8 cellular contexts compared by ENCODE assay signal in genomic region chr3:122514123-122515019, GRCh38. TPM values are rescaled to one million over a fixed set of nuclear protein-coding genes. Genes with fewer than 3 reads are reported as not detected.
A peak's percentile ranks its signal among the peaks of the same experiment; 100 is the strongest.
DNase-seq lines count a peak whose midpoint lies in the region; ATAC-seq and TF ChIP-seq lines count a peak whose summit lies in the region.

Gene KPNA1, minus strand, starts transcription at chr3:122514939. Its CDS starts 18,374 bp downstream, at chr3:122496565.

- H3K9me1 ChIP-seq in IMR-90 (ENCODE audit: insufficient read depth, low read length): peaks cover 10% of the 10 kb centered on the region

- peak within 1 kb of the TSS; percentile 99 for H2AFZ ChIP-seq in IMR-90 (replicated peaks; ENCODE audit: low read length, poor library complexity)
- H2AFZ ChIP-seq in PC-9: peak within 1 kb of the TSS; percentile 81

- peaks cover 48% of the 10 kb centered on the region for H3K79me2 ChIP-seq in PC-9 (ENCODE audit: low read depth)

- intact Hi-C loops in IMR-90 (cut with micrococcal nuclease): loop anchor here (5.0 kb wide), 1 partner anchor 37 kb away; no protein-coding TSS in a partner anchor
- intact Hi-C loops in PC-9 (cut with micrococcal nuclease; ENCODE audit: unreplicated experiment): loop anchor here (1.0 kb wide), 2 partner anchors 20 to 98 kb away; partner anchors contain the start of gene WDR5B

- 1% methylated on average over 56 of the region's 109 CpGs; no CpG with 5 or more reads in 1 of the 2 experiments for WGBS in IMR-90 (ENCODE audit: extremely low coverage in 2 of 2, insufficient read length in 1 of 2), 2 experiments

- H3K27me3 ChIP-seq in IMR-90 (ENCODE audit: control insufficient read depth, insufficient read depth, low read length): no peaks in the 10 kb centered on the region
- no peaks in the 10 kb centered on the region for H3K27me3 ChIP-seq in PC-9 (ENCODE audit: insufficient read depth, low read depth)
- no peaks in the 10 kb centered on the region for H3K27me3 ChIP-seq in mucosa of rectum (ENCODE audit: control insufficient read depth in 2 of 2, insufficient read depth in 2 of 2, low read length in 2 of 2)

- H3K14ac ChIP-seq in IMR-90 (replicated peaks; ENCODE audit: low read depth, low read length): peak within 1 kb of the TSS; percentile 97

- peak; percentile 72 for DNase-seq in DMS153 (lab: John Stamatoyannopoulos, UW)
- peak; percentile 83 for DNase-seq in IMR-90
- peak; percentile 77 to 92 for DNase-seq in PC-9
- peak; percentile 88 for DNase-seq in activated T-cell treated with anti-CD3 and anti-CD28 coated beads, Interleukin-2, amount 50 U/mL, for 1 hour
- DNase-seq in epithelial cell of proximal tubule (ENCODE audit: low read depth): no peak
- DNase-seq in stimulated activated CD8-positive, alpha-beta memory T cell treated with anti-CD3 and anti-CD28 coated beads, Interleukin-4, amount 100 ng/mL, for 4 hours (ENCODE audit: low read depth in 2 of 2, low spot score in 1 of 2): peak; percentile 54 to 74

- dilution Hi-C loops in IMR-90 (cut with HindIII; ENCODE audit: low sequenced_read_pairs, unreplicated experiment): no loop called here

- H3K4me3 ChIP-seq in IMR-90 (ENCODE audit: insufficient read depth, low read depth, low read length) (peak within 1 kb of the TSS; percentile 88), PC-9 (peak within 1 kb of the TSS; percentile 62), epithelial cell of proximal tubule (ENCODE audit: low read depth, low read length) (peak within 1 kb of the TSS; percentile 88), mucosa of rectum (ENCODE audit: low read length in 2 of 2) (peak within 1 kb of the TSS; percentile 82 to 84)

- peak within 1 kb of the TSS; percentile 59 for H4K5ac ChIP-seq in IMR-90 (ENCODE audit: low read depth, low read length)

- peaks cover 9% of the 10 kb centered on the region for H3F3A ChIP-seq in PC-9 (ENCODE audit: insufficient read depth, low read depth)

- no peaks in the 10 kb centered on the region for H3K9me2 ChIP-seq in PC-9 (ENCODE audit: insufficient read depth)

- H3K36me3 ChIP-seq in IMR-90 (ENCODE audit: control insufficient read depth, insufficient read depth, low read length) (no peaks in the 10 kb centered on the region), PC-9 (ENCODE audit: low read depth) (peaks cover 14% of the 10 kb centered on the region; the same call in 1 of the 2 replicates), mucosa of rectum (ENCODE audit: control insufficient read depth in 2 of 2, insufficient read depth in 2 of 2, low read length in 2 of 2) (no peaks in the 10 kb centered on the region)

- peak within 1 kb of the TSS; percentile 65; the same call in 1 of the 2 replicates for H3K56ac ChIP-seq in IMR-90 (ENCODE audit: extremely low read depth, insufficient read depth, low read length)

- H3K9me3 ChIP-seq in IMR-90 (ENCODE audit: control insufficient read depth, insufficient read depth, low read length) (no peaks in the 10 kb centered on the region), PC-9 (ENCODE audit: insufficient read depth, low read depth) (no peaks in the 10 kb centered on the region), mucosa of rectum (ENCODE audit: control insufficient read depth in 2 of 2, low read length in 2 of 2) (no peaks in the 10 kb centered on the region)

- H3K23ac ChIP-seq in IMR-90 (ENCODE audit: low read depth, low read length): peak within 1 kb of the TSS; percentile 63

- no peak for TF ChIP-seq RAD21 in IMR-90 (IDR thresholded peaks at IDR 0.05; ENCODE audit: low read length)

- BruUV-seq in IMR-90 (replicated peaks; lab: Mats Ljungman, UMichigan) (no TSS peak), PC-9 (replicated peaks; lab: Mats Ljungman, UMichigan) (no TSS peak)

- peak; percentile 92 for TF ChIP-seq POLR2A in IMR-90 (IDR thresholded peaks at IDR 0.05; ENCODE audit: low read depth, low read length)

- H3K4me1 ChIP-seq in IMR-90 (ENCODE audit: control insufficient read depth, insufficient read depth, low read length): 0 out of 2 replicates have a peak, but pooled peaks cover 3% of the 10 kb centered on the region
- H3K4me1 ChIP-seq in PC-9 (replicated peaks; ENCODE audit: insufficient read depth): peaks cover 26% of the 10 kb centered on the region
- H3K4me1 ChIP-seq in mucosa of rectum (ENCODE audit: control insufficient read depth in 2 of 2, insufficient read depth in 2 of 2, low read length in 2 of 2): peaks cover 7 to 17% of the 10 kb centered on the region in 2 donors

- H4K20me1 ChIP-seq in IMR-90 (ENCODE audit: insufficient read depth, low read length) (peaks cover 46% of the 10 kb centered on the region), PC-9 (ENCODE audit: insufficient read depth) (peaks cover 35% of the 10 kb centered on the region)

- peak within 1 kb of the TSS; percentile 65; the same call in 1 of the 2 replicates for H2AK5ac ChIP-seq in IMR-90 (ENCODE audit: low read depth, low read length)

- H3K4me2 ChIP-seq in IMR-90 (ENCODE audit: low read depth, low read length): peak within 1 kb of the TSS; percentile 91
- H3K4me2 ChIP-seq in PC-9: peak within 1 kb of the TSS; percentile 84

- peak within 1 kb of the TSS; percentile 38; the same call in 1 of the 2 replicates for H4K91ac ChIP-seq in IMR-90 (ENCODE audit: insufficient read depth, low read depth, low read length)

- H3K79me1 ChIP-seq in IMR-90 (ENCODE audit: low read depth in 1 of 2, low read length in 2 of 2): peaks cover 2 to 20% of the 10 kb centered on the region in 2 experiments; a peak in 2 of 4 replicates

- in situ Hi-C loops in IMR-90 (cut with MboI; ENCODE audit: low sequenced_read_pairs): no loop called here

- TF ChIP-seq CTCF in IMR-90 (conservative IDR thresholded peaks at IDR 0.05; ENCODE audit: low read depth, low read length) (no peak), PC-9 (conservative IDR thresholded peaks at IDR 0.05) (no peak), epithelial cell of proximal tubule (conservative IDR thresholded peaks at IDR 0.05; ENCODE audit: low read depth, low read length) (no peak)

- H3K27ac ChIP-seq in IMR-90 (ENCODE audit: insufficient read depth, low read length): peak within 1 kb of the TSS; percentile 91
- peak within 1 kb of the TSS; percentile 81 for H3K27ac ChIP-seq in PC-9
- peak within 1 kb of the TSS; percentile 92 to 94 for H3K27ac ChIP-seq in mucosa of rectum (ENCODE audit: low read depth in 2 of 2, low read length in 2 of 2)

- no peak within 1 kb of the TSS; the same call in 1 of the 2 replicates for H3K18ac ChIP-seq in IMR-90 (ENCODE audit: low read depth, low read length)

- peak within 1 kb of the TSS; percentile 90 for H2AK9ac ChIP-seq in IMR-90 (replicated peaks; ENCODE audit: low read depth, low read length, poor library complexity)

- ATAC-seq in GM21529 (IDR thresholded peaks at IDR 0.05; ENCODE audit: unreplicated experiment) (peak; percentile 83), IMR-90 (ENCODE audit: low read depth) (peak; percentile 93)

- H2BK120ac ChIP-seq in IMR-90 (ENCODE audit: low read depth, low read length): peak within 1 kb of the TSS; percentile 65; the same call in 1 of the 2 replicates

- POLR2A ChIA-PET in IMR-90 (lab: Charles Lee; ENCODE audit: unreplicated experiment): no interaction called here
- POLR2A ChIA-PET in PC-9 (lab: Charles Lee; ENCODE audit: unreplicated experiment): interaction anchor here (0.6 to 1.0 kb wide), 5 partner anchors 10 to 1036 kb away, joined by 3 to 9 read pairs (median 5); no protein-coding TSS in a partner anchor

- H2BK15ac ChIP-seq in IMR-90 (ENCODE audit: low read depth, low read length): peak within 1 kb of the TSS; percentile 45; the same call in 1 of the 3 replicates

- CTCF ChIA-PET in IMR-90 (lab: Yijun Ruan, JAX): interaction anchor here (0.6 kb wide), 2 partner anchors 21 to 514 kb away, joined by 3 to 4 read pairs; partner anchors contain the start of gene SEMA5B
- CTCF ChIA-PET in PC-9 (lab: Charles Lee): interaction anchor here (0.5 to 0.7 kb wide), 2 partner anchors 15 to 51 kb away, joined by 3 to 5 read pairs; no protein-coding TSS in a partner anchor

- peak within 1 kb of the TSS; percentile 8; the same call in 1 of the 2 replicates for H2BK20ac ChIP-seq in IMR-90 (ENCODE audit: low read depth, low read length)

- H2BK5ac ChIP-seq in IMR-90 (ENCODE audit: low read depth, low read length, poor library complexity, severe bottlenecking): peak within 1 kb of the TSS; percentile 84

- H3K4ac ChIP-seq in IMR-90 (ENCODE audit: low read depth, low read length): peak within 1 kb of the TSS; percentile 80

- H3K9ac ChIP-seq in IMR-90 (ENCODE audit: low read depth, low read length): peak within 1 kb of the TSS; percentile 92
- peak within 1 kb of the TSS; percentile 64 to 82 for H3K9ac ChIP-seq in mucosa of rectum (ENCODE audit: low read depth in 1 of 2, low read length in 2 of 2)

- H4K8ac ChIP-seq in IMR-90 (ENCODE audit: low read depth in 2 of 2, low read length in 2 of 2): peak within 1 kb of the TSS; percentile 81 to 91; a peak in 3 of 4 replicates

TF ChIP-seq in IMR-90, 13 proteins besides CTCF, POLR2A, EP300 and RAD21 (continues in another document):
- TF ChIP-seq, protein P1, sequence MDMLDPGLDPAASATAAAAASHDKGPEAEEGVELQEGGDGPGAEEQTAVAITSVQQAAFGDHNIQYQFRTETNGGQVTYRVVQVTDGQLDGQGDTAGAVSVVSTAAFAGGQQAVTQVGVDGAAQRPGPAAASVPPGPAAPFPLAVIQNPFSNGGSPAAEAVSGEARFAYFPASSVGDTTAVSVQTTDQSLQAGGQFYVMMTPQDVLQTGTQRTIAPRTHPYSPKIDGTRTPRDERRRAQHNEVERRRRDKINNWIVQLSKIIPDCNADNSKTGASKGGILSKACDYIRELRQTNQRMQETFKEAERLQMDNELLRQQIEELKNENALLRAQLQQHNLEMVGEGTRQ (IDR thresholded peaks at IDR 0.05; ENCODE audit: low read depth, low read length): no peak
- TF ChIP-seq MXI1 (IDR thresholded peaks at IDR 0.05; ENCODE audit: borderline replicate concordance, low read depth, low read length): 0 out of 2 replicates have a peak, but pooled peaks have one; percentile 26
- TF ChIP-seq RCOR1 (IDR thresholded peaks at IDR 0.05; ENCODE audit: insufficient replicate concordance, low read length): no peak
- no peak for TF ChIP-seq ELK1 (IDR thresholded peaks at IDR 0.05; ENCODE audit: borderline replicate concordance, low read depth, low read length)
- no peak for TF ChIP-seq FOS (IDR thresholded peaks at IDR 0.05; ENCODE audit: low read depth, low read length)

RNA-seq across cellular contexts. Expression of gene KPNA1, which starts in this region (rescaled TPM):
- total RNA-seq in IMR-90 (2012; rRNA removed) (53.3 and 112 TPM in 2 replicates), PC-9 (2021) (78.2 and 89.2 TPM in 2 replicates), epithelial cell of proximal tubule (14.8 and 17.9 TPM in 2 replicates)
- polyA plus RNA-seq in IMR-90 (2012; rRNA removed): 27.6 and 30.6 TPM in 2 replicates
- 8.3 and 20.0 TPM in 2 replicates for polyA plus RNA-seq in IMR-90 (2012; cell fraction: cytosol; rRNA removed)
- 5.5 and 27.1 TPM in 2 replicates for polyA plus RNA-seq in IMR-90 (2012; cell fraction: nucleus; rRNA removed; ENCODE audit: low replicate concordance)
